In genomic region chr11:12184696-12185095, GRCh38 we compare ENCODE assay signal across 1 cellular context.
TF ChIP-seq lines count a peak whose summit lies in the region.

No MANE protein-coding gene starts in this region.

TF ChIP-seq in SK-N-SH, 30 proteins besides CTCF, POLR2A, EP300 and RAD21 (continued from another document):
- no peak for TF ChIP-seq REST (IDR thresholded peaks at IDR 0.05; ENCODE audit: low read depth, low read length)
- TF ChIP-seq NRF1 (IDR thresholded peaks at IDR 0.05; ENCODE audit: low read depth, low read length) = no peak
